Comparison of ENCODE assay signal across 11 cellular contexts in the genomic region with DNA sequence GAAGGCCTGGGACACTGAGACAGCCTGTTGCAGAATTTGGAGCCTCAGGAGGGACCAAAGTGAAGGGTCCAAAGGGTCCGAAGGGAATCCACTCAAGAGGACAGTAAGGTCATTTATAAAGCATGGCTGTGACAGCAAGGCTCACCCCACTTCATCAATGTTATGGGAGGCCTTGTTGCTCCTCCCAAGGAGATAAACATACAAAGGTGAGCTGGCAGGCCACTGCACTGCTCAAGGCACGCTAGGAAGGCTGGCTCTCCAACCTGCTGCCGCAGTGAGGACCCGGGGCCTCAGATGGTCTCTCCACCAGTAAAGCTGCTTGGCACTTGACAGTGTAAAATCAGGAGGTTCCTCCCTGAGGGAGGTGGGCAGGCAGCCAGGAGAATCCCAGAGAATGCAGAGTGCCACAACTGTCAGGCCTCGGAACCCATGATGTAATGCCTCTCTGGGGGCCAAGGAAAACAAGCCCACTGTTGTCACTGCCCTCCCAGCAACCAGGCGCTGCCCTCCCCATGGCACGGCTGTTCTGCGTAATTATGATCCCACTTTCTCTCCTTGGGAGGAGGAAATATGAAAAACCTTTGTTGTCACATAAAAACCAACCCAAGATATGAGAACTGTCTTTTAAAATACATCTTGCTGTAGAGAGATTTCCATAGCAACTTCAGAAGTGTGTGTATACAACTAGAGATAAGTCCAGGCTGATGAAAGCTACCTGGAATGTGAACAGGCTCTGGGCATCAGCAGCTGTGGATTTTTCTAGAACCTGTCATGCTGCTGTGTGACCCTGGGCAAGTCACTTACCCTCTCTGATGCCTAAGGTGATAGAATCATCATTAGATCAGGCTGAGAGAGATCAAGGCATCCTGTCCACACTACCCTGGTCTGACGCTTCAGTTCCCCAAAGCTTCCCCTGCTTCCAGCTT.
DNase-seq lines count a peak whose midpoint lies in the region; TF ChIP-seq lines count a peak whose summit lies in the region.
"Had no signal": no experiment of that assay in that cellular context is flagged by ENCODE, and none has a peak within 500 bp of the region (broad histone marks: within the 10 kb centered on the region; RNA-seq: fewer than 3 reads in every experiment).

No MANE protein-coding gene starts in this region.

- no peaks in the 10 kb centered on the region for H3K9me3 Mint-ChIP-seq in activated CD4-positive, alpha-beta memory T cell treated with anti-CD3 and anti-CD28 coated beads for 36 hours

- in situ Hi-C loops in GM13977 (cut with MboI; ENCODE audit: low pct_unique_long_range_greater_than_20kb, low sequenced_read_pairs, unreplicated experiment), result no loop called here

- H3K4me1 Mint-ChIP-seq in activated CD4-positive, alpha-beta memory T cell treated with anti-CD3 and anti-CD28 coated beads for 36 hours (ENCODE audit: low read depth), result peaks cover 11% of the 10 kb centered on the region

- peaks cover 3% of the 10 kb centered on the region for H3K27me3 Mint-ChIP-seq in activated CD4-positive, alpha-beta memory T cell treated with anti-CD3 and anti-CD28 coated beads for 36 hours

- H3K27ac ChIP-seq in cingulate gyrus (ENCODE audit: low read depth, low read length), result peak overlapping the region; percentile 20
- H3K27ac ChIP-seq: BLaER1 treated with 17β-estradiol and CSF1 and Interleukin-3, amounts not matched to agents 10 nM and 100 nM had no signal

- no peak overlapping the region for H3K27ac Mint-ChIP-seq in activated CD4-positive, alpha-beta memory T cell treated with anti-CD3 and anti-CD28 coated beads for 36 hours

- H3K4me3 Mint-ChIP-seq in activated CD4-positive, alpha-beta memory T cell treated with anti-CD3 and anti-CD28 coated beads for 36 hours, result no peak overlapping the region

- CTCF ChIA-PET in activated CD4-positive, alpha-beta memory T cell treated with anti-CD3 and anti-CD28 coated beads for 36 hours (lab: Charles Lee), result interaction anchor here (0.5 to 3.7 kb wide), 4 partner anchors 7 to 242 kb away, joined by 3 to 12 read pairs (median 4); a partner anchor contains a TSS

- DNase-seq in AG10803 (ENCODE audit: low read depth) (peak; percentile 42), NCI-H2171 (lab: John Stamatoyannopoulos, UW) (peak; percentile 84), lung microvascular endothelial cell (ENCODE audit: low read depth in 2 of 2) (peak; percentile 68 to 84), NCI-H774 (lab: John Stamatoyannopoulos, UW) (no peak), GM13977 (ENCODE audit: low spot score) (no peak)
- no peak for DNase-seq in activated CD4-positive, CD25-positive, alpha-beta regulatory T cell treated with anti-CD3 and anti-CD28 coated beads, Interleukin-2, amount 50 U/mL, for 72 hours
- DNase-seq in activated CD4-positive, alpha-beta memory T cell treated with anti-CD3 and anti-CD28 coated beads for 36 hours, result no peak
- DNase-seq: activated CD4-positive, alpha-beta T cell treated with anti-CD3 and anti-CD28 coated beads, Interleukin-2, amount 50 U/mL, for 4 hours; OCI-M1 had no signal

- H3K4me3 ChIP-seq in AG10803 (ENCODE audit: low read length), result no peak overlapping the region
- H3K4me3 ChIP-seq: BLaER1 treated with 17β-estradiol and CSF1 and Interleukin-3, amounts not matched to agents 10 nM and 100 nM had no signal

- TF ChIP-seq CTCF in AG10803 (conservative IDR thresholded peaks at IDR 0.05; ENCODE audit: low read length) (no peak), GM13977 (IDR thresholded peaks at IDR 0.05; ENCODE audit: extremely low read depth, insufficient read depth, missing control alignments) (no peak)

- POLR2A ChIA-PET in activated CD4-positive, alpha-beta memory T cell treated with anti-CD3 and anti-CD28 coated beads for 36 hours (lab: Charles Lee), result no interaction called here

- intact Hi-C loops in activated CD4-positive, alpha-beta memory T cell treated with anti-CD3 and anti-CD28 coated beads for 36 hours (cut with micrococcal nuclease), result no loop called here

- no peaks in the 10 kb centered on the region for H3K36me3 Mint-ChIP-seq in activated CD4-positive, alpha-beta memory T cell treated with anti-CD3 and anti-CD28 coated beads for 36 hours

Comparison
In these comparisons a context has a peak if more than half of its experiments do, and no peak if none do; other contexts are left out.
1. DNase-seq: peak in AG10803 (single experiment), NCI-H2171 (single experiment) and lung microvascular endothelial cell (2 of 2); none in NCI-H774 (single experiment), activated CD4-positive, CD25-positive, alpha-beta regulatory T cell treated with anti-CD3 and anti-CD28 coated beads, Interleukin-2, amount 50 U/mL, for 72 hours (single experiment), GM13977 (single experiment) and activated CD4-positive, alpha-beta memory T cell treated with anti-CD3 and anti-CD28 coated beads for 36 hours (single experiment).